In the genomic region with DNA sequence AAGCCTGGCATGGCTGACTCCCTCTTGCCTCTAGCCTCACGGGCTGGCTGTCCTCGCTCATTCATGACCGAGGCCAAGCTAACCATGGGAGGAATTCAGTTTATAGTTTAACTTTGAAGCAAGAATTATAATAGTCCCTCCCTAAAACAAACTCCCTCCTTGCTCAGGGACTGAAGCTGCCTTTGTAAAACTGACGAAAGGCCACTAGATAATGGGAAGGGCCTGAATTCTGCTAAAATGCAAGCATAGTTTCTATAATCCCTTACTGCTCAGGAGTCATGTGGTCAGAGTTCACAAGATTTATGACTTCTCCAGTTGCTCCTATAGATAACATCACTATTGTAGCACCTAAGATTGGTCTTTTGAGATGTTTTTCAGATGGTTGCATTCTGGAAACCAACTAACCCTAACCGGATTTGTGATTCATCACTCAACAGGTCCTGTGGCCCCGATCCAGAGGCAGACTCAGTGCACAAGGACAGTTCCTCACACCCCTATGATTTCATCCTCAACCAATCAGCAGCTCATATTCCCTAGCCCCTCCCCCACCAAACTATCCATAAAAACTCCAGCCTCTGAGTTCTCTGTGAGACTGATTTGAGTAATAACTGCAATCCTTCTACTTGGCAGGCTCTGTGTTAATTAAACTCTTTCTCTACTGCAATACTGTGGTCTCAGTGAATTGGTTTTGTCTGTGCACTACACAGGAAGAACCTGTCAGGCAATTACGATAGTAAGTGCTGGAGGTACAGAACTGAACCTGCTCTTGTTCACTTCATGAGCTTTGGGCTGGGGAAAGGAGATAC, we compare ENCODE assay signal across 15 cellular contexts. TPM values are rescaled to one million over a fixed set of nuclear protein-coding genes. Genes with fewer than 3 reads are reported as not detected.
A peak's percentile ranks its signal among the peaks of the same experiment; 100 is the strongest.
DNase-seq lines count a peak whose midpoint lies in the region; ATAC-seq, FAIRE-seq and TF ChIP-seq lines count a peak whose summit lies in the region.
"Had no signal": no experiment of that assay in that cellular context is flagged by ENCODE, and none has a peak within 500 bp of the region (broad histone marks: within the 10 kb centered on the region; RNA-seq: fewer than 3 reads in every experiment).

No MANE protein-coding gene starts in this region.

- H3K4me3 ChIP-seq in effector memory CD4-positive, alpha-beta T cell (ENCODE audit: insufficient read depth, low read depth, low read length, poor library complexity, severe bottlenecking): no peak overlapping the region

- H3K36me3 ChIP-seq in effector memory CD4-positive, alpha-beta T cell (ENCODE audit: control insufficient read depth, insufficient read depth, low read length): no peaks in the 10 kb centered on the region

- DNase-seq in AG08396 (ENCODE audit: low spot score): peak; percentile 27
- DNase-seq in M059J (ENCODE audit: low read depth): peak; percentile 50
- DNase-seq in amniotic epithelial cell (ENCODE audit: low read depth): peak; percentile 65
- DNase-seq in kidney glomerular epithelial cell (lab: John Stamatoyannopoulos, UW): peak; percentile 99
- no peak for DNase-seq in effector memory CD4-positive, alpha-beta T cell
- DNase-seq in DMS 273 (lab: John Stamatoyannopoulos, UW; ENCODE audit: unreplicated experiment): no peak
- no peak for DNase-seq in GM12891 (ENCODE audit: insufficient read length, low spot score)
- DNase-seq: activated CD8-positive, alpha-beta T cell treated with anti-CD3 and anti-CD28 coated beads, Interleukin-2, amount 10 ng/mL, durations not matched to agents 7 days and 5 days; activated naive CD4-positive, alpha-beta T cell treated with anti-CD3 and anti-CD28 coated beads, Interleukin-2, amount 50 U/mL, for 16 hours; DMS79 treated with DMSO at 0.1 percent for 48 hours; NCI-H1436 treated with DMSO at 0.1 percent for 48 hours; T-helper 17 cell had no signal

- no peak for ATAC-seq in GM21390 (IDR thresholded peaks at IDR 0.05; ENCODE audit: unreplicated experiment)
- ATAC-seq: activated CD8-positive, alpha-beta T cell treated with anti-CD3 and anti-CD28 coated beads, Interleukin-2, amount 10 ng/mL, durations not matched to agents 7 days and 5 days; T-helper 17 cell had no signal

- H3K4me1 ChIP-seq in effector memory CD4-positive, alpha-beta T cell (ENCODE audit: control insufficient read depth, insufficient read depth, low read length, poor library complexity, severe bottlenecking): no peaks in the 10 kb centered on the region

- TF ChIP-seq POLR2A in GM12891 (IDR thresholded peaks at IDR 0.05; ENCODE audit: low read depth, low read length): no peak

- FAIRE-seq in GM12891 (lab: Jason Lieb, UNC): no peak
- FAIRE-seq: GM18507 had no signal

- no peak overlapping the region for H3K27ac ChIP-seq in effector memory CD4-positive, alpha-beta T cell (ENCODE audit: insufficient read depth, low read length, poor library complexity, severe bottlenecking)

- no peaks in the 10 kb centered on the region for H3K9me3 ChIP-seq in effector memory CD4-positive, alpha-beta T cell (ENCODE audit: control insufficient read depth, low read length)

- no peaks in the 10 kb centered on the region for H3K27me3 ChIP-seq in effector memory CD4-positive, alpha-beta T cell (replicated peaks; ENCODE audit: control insufficient read depth, insufficient read depth, low read length, poor library complexity, severe bottlenecking)

TF ChIP-seq in GM12891, 5 proteins besides CTCF, POLR2A, EP300 and RAD21:
- TF ChIP-seq POLR2AphosphoS5 (IDR thresholded peaks at IDR 0.05; ENCODE audit: low read depth, low read length) (no peak), TAF1 (IDR thresholded peaks at IDR 0.05; ENCODE audit: low read depth, low read length) (no peak), PAX5 (IDR thresholded peaks at IDR 0.05; ENCODE audit: insufficient read depth, low read length, severe bottlenecking) (no peak), POU2F2 (IDR thresholded peaks at IDR 0.05; ENCODE audit: low read depth, low read length) (no peak)

RNA-seq across cellular contexts. Expression of gene HHIPL2, which starts 26.4 kb away (rescaled TPM):
- 3.3 and 3.9 TPM in 2 replicates for total RNA-seq in M059J (2014; rRNA removed; shearing (Covaris generic))
- 0.19 TPM for polyA plus RNA-seq in GM12891 (2012; ENCODE audit: low read depth, missing spikeins)
- total RNA-seq: glomerular endothelial cell had no signal

Comparison
In these comparisons a context has a peak if more than half of its experiments do, and no peak if none do; other contexts are left out.
1. DNase-seq: peak in AG08396 (single experiment), M059J (single experiment), amniotic epithelial cell (single experiment) and kidney glomerular epithelial cell (single experiment); none in effector memory CD4-positive, alpha-beta T cell (0 of 3), DMS 273 (single experiment) and GM12891 (single experiment).